1 cellular context compared by ENCODE assay signal in the genomic region with DNA sequence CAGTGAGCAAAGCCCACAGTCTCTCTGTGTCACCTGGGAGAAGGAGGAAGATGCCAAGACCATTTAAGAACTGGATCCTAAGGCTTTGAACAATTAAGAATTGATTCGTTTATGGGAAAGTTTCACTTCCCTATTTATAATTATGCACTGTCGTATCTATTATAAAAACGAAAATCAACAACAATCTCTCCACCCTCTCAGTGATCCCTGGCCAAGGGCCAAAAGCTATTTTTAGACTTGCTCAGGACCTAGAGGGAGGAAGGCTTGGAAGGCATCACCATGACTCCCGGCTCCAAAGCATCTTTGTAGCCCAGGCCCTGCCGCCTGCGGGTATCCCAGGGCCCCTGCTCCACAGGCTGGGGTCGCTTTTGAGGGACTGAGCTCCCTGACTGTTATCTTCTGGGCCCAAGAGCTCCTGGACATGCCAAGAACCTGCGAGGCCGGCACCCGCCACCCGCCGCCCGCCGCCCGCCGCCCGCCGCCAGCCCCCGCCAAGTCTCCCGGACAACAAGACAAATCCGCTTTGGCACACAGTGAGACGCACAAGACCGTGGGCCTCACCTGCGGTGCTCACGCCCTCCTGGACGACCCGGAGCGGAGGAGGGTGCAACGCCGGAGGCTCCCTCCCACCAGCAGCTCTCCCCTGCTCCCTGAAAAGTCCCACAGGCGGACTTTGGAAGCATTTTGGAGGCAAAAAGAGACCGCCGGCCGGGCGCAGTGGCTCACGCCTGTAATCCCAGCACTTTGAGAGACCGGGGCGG.
TF ChIP-seq lines count a peak whose summit lies in the region.

No MANE protein-coding gene starts in this region.

TF ChIP-seq in SK-N-SH, 30 proteins besides CTCF, POLR2A, EP300 and RAD21 (continued from another document):
- TF ChIP-seq, protein P1, sequence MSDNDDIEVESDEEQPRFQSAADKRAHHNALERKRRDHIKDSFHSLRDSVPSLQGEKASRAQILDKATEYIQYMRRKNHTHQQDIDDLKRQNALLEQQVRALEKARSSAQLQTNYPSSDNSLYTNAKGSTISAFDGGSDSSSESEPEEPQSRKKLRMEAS (IDR thresholded peaks at IDR 0.05; ENCODE audit: low read depth), result no peak
- TF ChIP-seq ELF1 (IDR thresholded peaks at IDR 0.05), result no peak
- no peak for TF ChIP-seq GABPA (IDR thresholded peaks at IDR 0.05; ENCODE audit: low read depth)
TF ChIP-seq in SK-N-SH: peak in this region for 1.
